20 cellular contexts compared by ENCODE assay signal in genomic region chr15:70050970-70051369, GRCh38.
"Had no signal": no experiment of that assay in that cellular context is flagged by ENCODE, and none has a peak within 500 bp of the region (broad histone marks: within the 10 kb centered on the region; RNA-seq: fewer than 3 reads in every experiment).

No MANE protein-coding gene starts in this region.

- H3K4me3 ChIP-seq: cardiac muscle cell, esophagus squamous epithelium, heart right ventricle, pancreas, transverse colon had no signal

- H3K27ac Mint-ChIP-seq: effector memory CD8-positive, alpha-beta T cell had no signal

- ATAC-seq: activated naive CD4-positive, alpha-beta T cell treated with anti-CD3 and anti-CD28 coated beads, Interleukin-2, amount 50 U/mL, for 72 hours; effector memory CD8-positive, alpha-beta T cell; heart right ventricle; naive thymus-derived CD8-positive, alpha-beta T cell; pancreas had no signal

- H3K9me3 Mint-ChIP-seq: activated naive CD4-positive, alpha-beta T cell treated with anti-CD3 and anti-CD28 coated beads, Interleukin-2, amount 50 U/mL, for 72 hours; effector memory CD8-positive, alpha-beta T cell; naive thymus-derived CD8-positive, alpha-beta T cell had no signal

- DNase-seq: activated CD4-positive, alpha-beta T cell treated with anti-CD3 and anti-CD28 coated beads for 1 hour; activated gamma-delta T cell treated with Interleukin-2 at 50 U/mL for 16 hours; activated T-cell treated with anti-CD3 and anti-CD28 coated beads for 4 hours; effector memory CD8-positive, alpha-beta T cell; esophagus squamous epithelium; heart right ventricle; mesendoderm; naive thymus-derived CD8-positive, alpha-beta T cell; stimulated activated CD4-positive, alpha-beta T cell treated with anti-CD3 and anti-CD28 coated beads, Interleukin-12 subunit alpha, Interleukin-12 subunit beta, amount 100 ng/mL, for 4 hours; stimulated activated CD4-positive, alpha-beta T cell treated with anti-CD3 and anti-CD28 coated beads, Interleukin-1b, Interleukin-23, amount 100 ng/mL, for 48 hours; stimulated activated CD8-positive, alpha-beta memory T cell treated with anti-CD3 and anti-CD28 coated beads, Interleukin-4, amount 100 ng/mL, for 48 hours; stimulated activated naive CD4-positive, alpha-beta T cell treated with Interleukin-2 at 50 U/mL for 16 hours; substantia nigra; SW 1271; T-helper 2 cell; transverse colon had no signal

- H3K27me3 Mint-ChIP-seq: effector memory CD8-positive, alpha-beta T cell; naive thymus-derived CD8-positive, alpha-beta T cell had no signal

- H3K4me1 ChIP-seq: pancreas had no signal

- H3K9me3 ChIP-seq: esophagus squamous epithelium, heart right ventricle, pancreas, transverse colon had no signal

- H3K27me3 ChIP-seq: cardiac muscle cell, esophagus squamous epithelium, heart right ventricle, pancreas, transverse colon had no signal

- H3K27ac ChIP-seq: cardiac muscle cell, esophagus squamous epithelium, heart right ventricle, pancreas, transverse colon, VCaP had no signal

- H3K4me3 Mint-ChIP-seq: effector memory CD8-positive, alpha-beta T cell; naive thymus-derived CD8-positive, alpha-beta T cell had no signal

- H3K4me1 Mint-ChIP-seq: naive thymus-derived CD8-positive, alpha-beta T cell had no signal
